In the genomic region with DNA sequence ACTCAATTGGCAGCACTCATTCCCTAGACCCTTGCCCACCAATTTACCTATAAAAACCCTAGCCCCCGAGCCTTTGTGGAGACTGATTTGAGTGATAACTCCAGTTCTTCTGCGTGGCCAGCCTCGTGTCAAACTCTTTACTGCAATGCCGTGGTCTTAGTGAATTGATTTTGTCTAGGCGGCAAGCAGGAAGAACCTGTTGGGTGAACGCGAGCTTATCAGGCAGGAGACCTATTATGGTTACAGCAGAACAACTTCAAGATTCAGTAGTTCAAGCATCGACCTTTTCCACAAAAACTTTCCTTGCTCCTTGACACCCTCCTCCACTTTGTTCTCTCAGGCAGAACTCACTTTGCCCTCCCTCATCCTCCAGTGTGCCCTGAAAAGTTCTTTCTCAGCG, we compare ENCODE assay signal across 36 cellular contexts. TPM values are rescaled to one million over a fixed set of nuclear protein-coding genes. Genes with fewer than 3 reads are reported as not detected.
"Had no signal": no experiment of that assay in that cellular context is flagged by ENCODE, and none has a peak within 500 bp of the region (broad histone marks: within the 10 kb centered on the region; RNA-seq: fewer than 3 reads in every experiment).

No MANE protein-coding gene starts in this region.

- H3K4me3 Mint-ChIP-seq: activated CD4-positive, alpha-beta memory T cell treated with anti-CD3 and anti-CD28 coated beads for 36 hours; activated CD4-positive, alpha-beta T cell treated with anti-CD3 and anti-CD28 coated beads for 36 hours; activated CD8-positive, alpha-beta memory T cell treated with anti-CD3 and anti-CD28 coated beads, Interleukin-2, amount 10 ng/mL, durations not matched to agents 7 days and 5 days; activated CD8-positive, alpha-beta T cell treated with anti-CD3 and anti-CD28 coated beads, Interleukin-2, amount 10 ng/mL, durations not matched to agents 7 days and 5 days; activated naive CD4-positive, alpha-beta T cell treated with anti-CD3 and anti-CD28 coated beads for 36 hours; activated naive CD4-positive, alpha-beta T cell treated with anti-CD3 and anti-CD28 coated beads, Interleukin-2, amount 50 U/mL, for 24 hours; activated naive CD8-positive, alpha-beta T cell treated with anti-CD3 and anti-CD28 coated beads for 36 hours; activated naive CD8-positive, alpha-beta T cell treated with anti-CD3 and anti-CD28 coated beads, Interleukin-2, amount 50 U/mL, for 24 hours; activated T-helper 1 cell treated with anti-CD3 and anti-CD28 coated beads, Interleukin-12 subunit alpha, Interleukin-12 subunit beta, Interleukin-2, Interleukin-4 antibody, amounts not matched to agents 30 ng/mL and 10 ng/mL and 1 ng/mL, durations not matched to agents 14 hours and 24 hours and 36 hours; effector memory CD8-positive, alpha-beta T cell had no signal

- ATAC-seq: activated CD4-positive, alpha-beta T cell treated with anti-CD3 and anti-CD28 coated beads for 36 hours; activated CD8-positive, alpha-beta memory T cell treated with anti-CD3 and anti-CD28 coated beads, Interleukin-2, amount 10 ng/mL, durations not matched to agents 7 days and 5 days; activated CD8-positive, alpha-beta T cell treated with anti-CD3 and anti-CD28 coated beads, Interleukin-2, amount 10 ng/mL, durations not matched to agents 7 days and 5 days; activated naive CD8-positive, alpha-beta T cell treated with anti-CD3 and anti-CD28 coated beads, Interleukin-2, amount 50 U/mL, for 24 hours; body of pancreas; effector memory CD8-positive, alpha-beta T cell; foreskin keratinocyte; gastrocnemius medialis had no signal

- DNase-seq: activated CD4-positive, alpha-beta memory T cell treated with anti-CD3 and anti-CD28 coated beads for 36 hours; activated CD4-positive, alpha-beta T cell treated with anti-CD3 and anti-CD28 coated beads for 36 hours; activated CD4-positive, alpha-beta T cell treated with anti-CD3 and anti-CD28 coated beads, Interleukin-2, amount 50 U/mL, for 1 hour; activated CD4-positive, CD25-positive, alpha-beta regulatory T cell; activated CD4-positive, CD25-positive, alpha-beta regulatory T cell treated with anti-CD3 and anti-CD28 coated beads, Interleukin-2, amount 50 U/mL, for 72 hours; activated CD8-positive, alpha-beta memory T cell treated with anti-CD3 and anti-CD28 coated beads, Interleukin-2, amount 10 ng/mL, durations not matched to agents 7 days and 5 days; activated CD8-positive, alpha-beta memory T cell treated with anti-CD3 and anti-CD28 coated beads, Interleukin-2, amount 50 U/mL, for 4 hours; activated CD8-positive, alpha-beta T cell treated with anti-CD3 and anti-CD28 coated beads, Interleukin-2, amount 10 ng/mL, durations not matched to agents 7 days and 5 days; activated effector memory CD4-positive, alpha-beta T cell treated with anti-CD3 and anti-CD28 coated beads, Interleukin-2, amount 50 U/mL, for 16 hours; activated naive CD4-positive, alpha-beta T cell treated with anti-CD3 and anti-CD28 coated beads for 36 hours; activated naive CD8-positive, alpha-beta T cell treated with anti-CD3 and anti-CD28 coated beads for 36 hours; activated naive CD8-positive, alpha-beta T cell treated with anti-CD3 and anti-CD28 coated beads, Interleukin-2, amount 50 U/mL, for 24 hours; activated T-cell treated with anti-CD3 and anti-CD28 coated beads, Interleukin-2, amount 50 U/mL, for 1 hour; activated T-cell treated with anti-CD3 and anti-CD28 coated beads, Interleukin-2, amount 50 U/mL, for 48 hours; adrenal gland; amygdala; aorta; caudate nucleus; cortex of kidney; dermis blood vessel endothelial cell; effector CD4-positive, alpha-beta T cell; effector memory CD8-positive, alpha-beta T cell; erythroblast; foreskin keratinocyte; gastrocnemius medialis; glutamatergic neuron; T-helper 2 cell had no signal

- H3K4me1 ChIP-seq: adrenal gland, body of pancreas, esophagus muscularis mucosa, foreskin keratinocyte, gastrocnemius medialis had no signal

- FAIRE-seq: colon had no signal

- H3K4me1 Mint-ChIP-seq: activated CD4-positive, alpha-beta T cell treated with anti-CD3 and anti-CD28 coated beads for 36 hours; activated naive CD4-positive, alpha-beta T cell treated with anti-CD3 and anti-CD28 coated beads, Interleukin-2, amount 50 U/mL, for 24 hours; activated naive CD8-positive, alpha-beta T cell treated with anti-CD3 and anti-CD28 coated beads for 36 hours; activated naive CD8-positive, alpha-beta T cell treated with anti-CD3 and anti-CD28 coated beads, Interleukin-2, amount 50 U/mL, for 24 hours had no signal

- H3K27me3 ChIP-seq: adrenal gland, body of pancreas, foreskin keratinocyte, gastrocnemius medialis had no signal

- H3K27ac Mint-ChIP-seq: activated CD4-positive, alpha-beta memory T cell treated with anti-CD3 and anti-CD28 coated beads for 36 hours; activated CD4-positive, alpha-beta T cell treated with anti-CD3 and anti-CD28 coated beads for 36 hours; activated CD8-positive, alpha-beta memory T cell treated with anti-CD3 and anti-CD28 coated beads, Interleukin-2, amount 10 ng/mL, durations not matched to agents 7 days and 5 days; activated CD8-positive, alpha-beta T cell treated with anti-CD3 and anti-CD28 coated beads, Interleukin-2, amount 10 ng/mL, durations not matched to agents 7 days and 5 days; activated naive CD4-positive, alpha-beta T cell treated with anti-CD3 and anti-CD28 coated beads for 36 hours; activated naive CD4-positive, alpha-beta T cell treated with anti-CD3 and anti-CD28 coated beads, Interleukin-2, amount 50 U/mL, for 24 hours; activated naive CD8-positive, alpha-beta T cell treated with anti-CD3 and anti-CD28 coated beads for 36 hours; activated naive CD8-positive, alpha-beta T cell treated with anti-CD3 and anti-CD28 coated beads, Interleukin-2, amount 50 U/mL, for 24 hours; activated T-helper 1 cell treated with anti-CD3 and anti-CD28 coated beads, Interleukin-12 subunit alpha, Interleukin-12 subunit beta, Interleukin-2, Interleukin-4 antibody, amounts not matched to agents 30 ng/mL and 10 ng/mL and 1 ng/mL, durations not matched to agents 14 hours and 24 hours and 36 hours; activated T-helper 2 cell treated with anti-CD3 and anti-CD28 coated beads, Interferon-gamma antibody, Interleukin-2, Interleukin-4, amounts not matched to agents 10 μg/mL and 5 μg/mL and 100 μg/mL, durations not matched to agents 14 hours and 24 hours and 36 hours; effector memory CD8-positive, alpha-beta T cell had no signal

- H3K27me3 Mint-ChIP-seq: activated CD4-positive, alpha-beta memory T cell treated with anti-CD3 and anti-CD28 coated beads for 36 hours; activated CD4-positive, alpha-beta T cell treated with anti-CD3 and anti-CD28 coated beads for 36 hours; activated CD8-positive, alpha-beta memory T cell treated with anti-CD3 and anti-CD28 coated beads, Interleukin-2, amount 10 ng/mL, durations not matched to agents 7 days and 5 days; activated naive CD4-positive, alpha-beta T cell treated with anti-CD3 and anti-CD28 coated beads, Interleukin-2, amount 50 U/mL, for 24 hours; activated naive CD8-positive, alpha-beta T cell treated with anti-CD3 and anti-CD28 coated beads for 36 hours had no signal

- H3K36me3 ChIP-seq: adrenal gland, esophagus muscularis mucosa, gastrocnemius medialis had no signal

- H3K4me3 ChIP-seq: adrenal gland, body of pancreas, esophagus muscularis mucosa, gastrocnemius medialis had no signal

- H3K27ac ChIP-seq: adrenal gland, body of pancreas, esophagus muscularis mucosa, foreskin keratinocyte, gastrocnemius medialis had no signal

- H3K36me3 Mint-ChIP-seq: activated CD4-positive, alpha-beta memory T cell treated with anti-CD3 and anti-CD28 coated beads for 36 hours; activated CD8-positive, alpha-beta memory T cell treated with anti-CD3 and anti-CD28 coated beads, Interleukin-2, amount 10 ng/mL, durations not matched to agents 7 days and 5 days; activated naive CD4-positive, alpha-beta T cell treated with anti-CD3 and anti-CD28 coated beads, Interleukin-2, amount 50 U/mL, for 24 hours; activated naive CD8-positive, alpha-beta T cell treated with anti-CD3 and anti-CD28 coated beads for 36 hours had no signal

- H3K9me3 Mint-ChIP-seq: activated CD4-positive, alpha-beta memory T cell treated with anti-CD3 and anti-CD28 coated beads for 36 hours; activated naive CD4-positive, alpha-beta T cell treated with anti-CD3 and anti-CD28 coated beads for 36 hours; activated naive CD4-positive, alpha-beta T cell treated with anti-CD3 and anti-CD28 coated beads, Interleukin-2, amount 50 U/mL, for 24 hours; activated naive CD8-positive, alpha-beta T cell treated with anti-CD3 and anti-CD28 coated beads for 36 hours; activated naive CD8-positive, alpha-beta T cell treated with anti-CD3 and anti-CD28 coated beads, Interleukin-2, amount 50 U/mL, for 24 hours; activated T-helper 1 cell treated with anti-CD3 and anti-CD28 coated beads, Interleukin-12 subunit alpha, Interleukin-12 subunit beta, Interleukin-2, Interleukin-4 antibody, amounts not matched to agents 30 ng/mL and 10 ng/mL and 1 ng/mL, durations not matched to agents 14 hours and 24 hours and 36 hours; activated T-helper 2 cell treated with anti-CD3 and anti-CD28 coated beads, Interferon-gamma antibody, Interleukin-2, Interleukin-4, amounts not matched to agents 10 μg/mL and 5 μg/mL and 100 μg/mL, durations not matched to agents 14 hours and 24 hours and 36 hours; effector memory CD8-positive, alpha-beta T cell had no signal

- H3K9me3 ChIP-seq: adrenal gland, body of pancreas, esophagus muscularis mucosa, gastrocnemius medialis had no signal

RNA-seq across cellular contexts. Expression of a gene that starts 12.2 kb away (rescaled TPM):
- total RNA-seq: activated CD4-positive, alpha-beta memory T cell treated with anti-CD3 and anti-CD28 coated beads for 36 hours; activated CD4-positive, alpha-beta T cell treated with anti-CD3 and anti-CD28 coated beads for 36 hours; activated CD8-positive, alpha-beta memory T cell treated with anti-CD3 and anti-CD28 coated beads for 36 hours; activated CD8-positive, alpha-beta memory T cell treated with anti-CD3 and anti-CD28 coated beads, Interleukin-2, amount 10 ng/mL, durations not matched to agents 7 days and 5 days; activated CD8-positive, alpha-beta T cell treated with anti-CD3 and anti-CD28 coated beads, Interleukin-2, amount 10 ng/mL, durations not matched to agents 7 days and 5 days; activated naive CD4-positive, alpha-beta T cell treated with anti-CD3 and anti-CD28 coated beads for 36 hours; activated naive CD8-positive, alpha-beta T cell treated with anti-CD3 and anti-CD28 coated beads for 36 hours; activated T-helper 1 cell treated with anti-CD3 and anti-CD28 coated beads, Interleukin-12 subunit alpha, Interleukin-12 subunit beta, Interleukin-2, Interleukin-4 antibody, amounts not matched to agents 30 ng/mL and 10 ng/mL and 1 ng/mL, durations not matched to agents 14 hours and 24 hours and 36 hours; activated T-helper 2 cell treated with anti-CD3 and anti-CD28 coated beads, Interferon-gamma antibody, Interleukin-2, Interleukin-4, amounts not matched to agents 10 μg/mL and 5 μg/mL and 100 μg/mL, durations not matched to agents 14 hours and 24 hours and 36 hours; adrenal gland; aorta; body of pancreas; chondrocyte; dermis blood vessel endothelial cell; esophagus muscularis mucosa; foreskin keratinocyte; gastrocnemius medialis; T-helper 1 cell treated with Interleukin-12 subunit alpha and Interleukin-12 subunit beta and Interleukin-4 antibody, amounts not matched to agents 30 ng/mL and 1 ng/mL, for 36 hours had no signal
- polyA plus RNA-seq: aorta, foreskin keratinocyte had no signal

RNA-seq across cellular contexts. Expression of a gene that starts 46.8 kb away (rescaled TPM):
- total RNA-seq: activated CD8-positive, alpha-beta memory T cell treated with anti-CD3 and anti-CD28 coated beads for 36 hours; activated CD8-positive, alpha-beta memory T cell treated with anti-CD3 and anti-CD28 coated beads, Interleukin-2, amount 10 ng/mL, durations not matched to agents 7 days and 5 days; activated CD8-positive, alpha-beta T cell treated with anti-CD3 and anti-CD28 coated beads, Interleukin-2, amount 10 ng/mL, durations not matched to agents 7 days and 5 days; activated naive CD4-positive, alpha-beta T cell treated with anti-CD3 and anti-CD28 coated beads for 36 hours; activated T-helper 1 cell treated with anti-CD3 and anti-CD28 coated beads, Interleukin-12 subunit alpha, Interleukin-12 subunit beta, Interleukin-2, Interleukin-4 antibody, amounts not matched to agents 30 ng/mL and 10 ng/mL and 1 ng/mL, durations not matched to agents 14 hours and 24 hours and 36 hours; chondrocyte; dermis blood vessel endothelial cell; esophagus muscularis mucosa; gastrocnemius medialis; T-helper 1 cell treated with Interleukin-12 subunit alpha and Interleukin-12 subunit beta and Interleukin-4 antibody, amounts not matched to agents 30 ng/mL and 1 ng/mL, for 36 hours had no signal
